In genomic region chr17:2102931-2103398, GRCh38 we compare ENCODE assay signal across 8 cellular contexts. TPM values are rescaled to one million over a fixed set of nuclear protein-coding genes. Genes with fewer than 3 reads are reported as not detected.
DNase-seq lines count a peak whose midpoint lies in the region; TF ChIP-seq lines count a peak whose summit lies in the region.
"Had no signal": no experiment of that assay in that cellular context is flagged by ENCODE, and none has a peak within 500 bp of the region (broad histone marks: within the 10 kb centered on the region; RNA-seq: fewer than 3 reads in every experiment).

No MANE protein-coding gene starts in this region.

- peaks cover 8% of the 10 kb centered on the region; the same call in 1 of the 2 replicates for H3F3A ChIP-seq in GM23248 (ENCODE audit: insufficient read depth)

- H3K9me3 ChIP-seq in GM23248 (ENCODE audit: low read depth) (no peaks in the 10 kb centered on the region), tibial nerve (no peaks in the 10 kb centered on the region)

- H3K79me2 ChIP-seq in GM23248 (ENCODE audit: insufficient read depth) = peaks cover 27% of the 10 kb centered on the region

- no peaks in the 10 kb centered on the region for H3K9me2 ChIP-seq in GM23248 (ENCODE audit: insufficient read depth)

- H3K4me3 ChIP-seq in GM23248 (no peak overlapping the region), rectal smooth muscle tissue (ENCODE audit: low read length) (no peak overlapping the region), tibial nerve (no peak overlapping the region)

- no peak for TF ChIP-seq CTCF in tibial nerve (IDR thresholded peaks at IDR 0.05)

- WGBS in GM23248 (ENCODE audit: low coverage in 1 of 2, low lambda C conversion rate in 2 of 2, missing lambda C conversion rate in 2 of 2), 2 experiments = 50% methylated on average over 2 of the region's 2 CpGs
- 67 to 73% methylated on average over 2 of the region's 2 CpGs for WGBS in tibial nerve, 2 donors

- H2AFZ ChIP-seq in GM23248 = no peak overlapping the region

- H3K9ac ChIP-seq in GM23248 (no peak overlapping the region), rectal smooth muscle tissue (ENCODE audit: low read length) (no peak overlapping the region)

- no peak for TF ChIP-seq POLR2A in tibial nerve (IDR thresholded peaks at IDR 0.05)

- H3K27ac ChIP-seq in GM23248 (no peak overlapping the region), rectal smooth muscle tissue (ENCODE audit: low read depth, low read length) (peak overlapping the region; percentile 27), tibial nerve (peak overlapping the region in 1 of 4 donors; percentile 52)

- H3K4me1 ChIP-seq in GM23248 (ENCODE audit: insufficient read depth) = no peaks in the 10 kb centered on the region
- H3K4me1 ChIP-seq in rectal smooth muscle tissue (ENCODE audit: control insufficient read depth, insufficient read depth, low read length) = peaks cover 8% of the 10 kb centered on the region
- peaks cover 0 to 33% (median 7%) of the 10 kb centered on the region in 4 donors for H3K4me1 ChIP-seq in tibial nerve

- H3K36me3 ChIP-seq in GM23248 (ENCODE audit: low read depth) (no peaks in the 10 kb centered on the region), rectal smooth muscle tissue (ENCODE audit: control insufficient read depth, insufficient read depth, low read length) (no peaks in the 10 kb centered on the region), tibial nerve (no peaks in the 10 kb centered on the region)

- in situ Hi-C loops in GM23248 (cut with MboI) = no loop called here

- DNase-seq in GM23248 = peak; percentile 64
- peak; percentile 35 for DNase-seq in NCI-H524 treated with DMSO at 0.1 percent for 48 hours (lab: John Stamatoyannopoulos, UW)
- peak; percentile 28 for DNase-seq in dedifferentiated amniotic fluid mesenchymal stem cell (ENCODE audit: extremely low spot score)
- DNase-seq in tibial nerve (ENCODE audit: low spot score in 2 of 2) = no peak
- no peak for DNase-seq in effector CD8-positive, alpha-beta T cell (lab: John Stamatoyannopoulos, UW)
- no peak for DNase-seq in stimulated activated CD8-positive, alpha-beta memory T cell treated with anti-CD3 and anti-CD28 coated beads, Interleukin-4, amount 100 ng/mL, for 48 hours
- DNase-seq: NCI-H510A treated with DMSO at 0.1 percent for 48 hours had no signal

- no peak for TF ChIP-seq EP300 in tibial nerve (IDR thresholded peaks at IDR 0.05)

- H4K20me1 ChIP-seq in GM23248 (ENCODE audit: insufficient read depth) = no peaks in the 10 kb centered on the region

- no peaks in the 10 kb centered on the region for H3K27me3 ChIP-seq in GM23248 (replicated peaks; ENCODE audit: insufficient read depth)
- no peaks in the 10 kb centered on the region for H3K27me3 ChIP-seq in rectal smooth muscle tissue (ENCODE audit: control insufficient read depth, insufficient read depth, low read length)
- no peaks in the 10 kb centered on the region for H3K27me3 ChIP-seq in tibial nerve

- no peak overlapping the region for H3K4me2 ChIP-seq in GM23248 (ENCODE audit: unreplicated experiment)

RNA-seq across cellular contexts. Expression of gene HIC1, which starts 48.1 kb away (rescaled TPM):
- 35.0 and 59.8 TPM in 2 replicates for total RNA-seq in GM23248 (2014; rRNA removed; shearing (Covaris generic))
- 1.6 TPM in 2 replicates for polyA plus RNA-seq in GM23248 (2016; fragmentation: Nextera tagmentation; extraction: Ambion mirVana)
- 10 to 100 TPM; 27.6 to 64.7 (median 50.0) TPM for total RNA-seq in tibial nerve

Comparison
In these comparisons a context has a peak if more than half of its experiments do, and no peak if none do; other contexts are left out.
1. DNase-seq: peak in GM23248 (single experiment), NCI-H524 treated with DMSO at 0.1 percent for 48 hours (single experiment) and dedifferentiated amniotic fluid mesenchymal stem cell (single experiment); none in tibial nerve (0 of 2), effector CD8-positive, alpha-beta T cell (single experiment) and stimulated activated CD8-positive, alpha-beta memory T cell treated with anti-CD3 and anti-CD28 coated beads, Interleukin-4, amount 100 ng/mL, for 48 hours (single experiment).